17 cellular contexts compared by ENCODE assay signal in genomic region chr19:5127710-5128109, GRCh38.
DNase-seq lines count a peak whose midpoint lies in the region; ATAC-seq, FAIRE-seq and TF ChIP-seq lines count a peak whose summit lies in the region.
"Had no signal": no experiment of that assay in that cellular context is flagged by ENCODE, and none has a peak within 500 bp of the region (broad histone marks: within the 10 kb centered on the region; RNA-seq: fewer than 3 reads in every experiment).

No MANE protein-coding gene starts in this region.

- 0 out of 2 replicates have a peak, but pooled peaks cover 3% of the 10 kb centered on the region for H3K79me1 ChIP-seq in H1 (ENCODE audit: low read depth, low read length)

- H3K4me3 Mint-ChIP-seq in CD8-positive, alpha-beta T cell: no peak overlapping the region
- H3K4me3 Mint-ChIP-seq: activated naive CD4-positive, alpha-beta T cell treated with anti-CD3 and anti-CD28 coated beads, Interleukin-2, amount 10 ng/mL, durations not matched to agents 7 days and 5 days; brain; nephron progenitor cell had no signal

- DNase-seq in BE2C (peak; percentile 73), H1 (ENCODE audit: low read depth in 1 of 2, low spot score in 2 of 2) (no peak), omental fat pad (ENCODE audit: low spot score) (no peak), DMS53 (lab: John Stamatoyannopoulos, UW) (no peak)
- no peak for DNase-seq in CD8-positive, alpha-beta T cell
- DNase-seq: activated CD4-positive, alpha-beta T cell treated with anti-CD3 and anti-CD28 coated beads for 1 hour; activated CD8-positive, alpha-beta memory T cell treated with anti-CD3 and anti-CD28 coated beads, Interleukin-2, amount 50 U/mL, for 4 hours; activated naive CD4-positive, alpha-beta T cell treated with anti-CD3 and anti-CD28 coated beads, Interleukin-2, amount 10 ng/mL, durations not matched to agents 7 days and 5 days; HCEC 1CT; NCI-H1417 treated with DMSO at 0.1 percent for 48 hours; NCI-H524 treated with DMSO at 0.1 percent for 48 hours; stimulated activated naive CD4-positive, alpha-beta T cell had no signal

- intact Hi-C loops in CD8-positive, alpha-beta T cell (cut with DNase I, micrococcal nuclease): no loop called here

- H4K5ac ChIP-seq in H1 (ENCODE audit: insufficient read length, low read depth, low read length): no peak overlapping the region

- H3K9me3 ChIP-seq in BE2C (no peaks in the 10 kb centered on the region), HUES64 (ENCODE audit: insufficient read depth, low read depth, low read length) (no peaks in the 10 kb centered on the region), H1 (ENCODE audit: insufficient read depth in 2 of 2, low read depth in 1 of 2, low read length in 1 of 2) (no peaks in the 10 kb centered on the region)
- H3K9me3 ChIP-seq in CD8-positive, alpha-beta T cell (ENCODE audit: low read length): no peaks in the 10 kb centered on the region

- H4K91ac ChIP-seq in H1 (replicated peaks; ENCODE audit: insufficient read length, low read length): peak overlapping the region; percentile 77

- no peaks in the 10 kb centered on the region for H3K23me2 ChIP-seq in H1 (ENCODE audit: low read depth, low read length)

- H3K9ac ChIP-seq in HUES64 (ENCODE audit: low read depth, low read length) (no peak overlapping the region), H1 (replicated peaks in 1 of 4; ENCODE audit: extremely low read depth in 1 of 4, low read depth in 3 of 4, low read length in 3 of 4) (peak overlapping the region in 1 of 4 experiments; percentile 13; a peak in 1 of 7 replicates)

- H3K27ac ChIP-seq in HUES64 (ENCODE audit: low read depth, low read length): peak overlapping the region; percentile 40; the same call in 1 of the 2 replicates
- H3K27ac ChIP-seq in H1 (ENCODE audit: low read depth, low read length): no peak overlapping the region; the same call in 1 of the 2 replicates
- H3K27ac ChIP-seq in CD8-positive, alpha-beta T cell (ENCODE audit: low read depth, low read length): no peak overlapping the region

- H4K20me1 ChIP-seq in H1 (replicated peaks in 1 of 2; ENCODE audit: control insufficient read depth in 1 of 2, insufficient read depth in 2 of 2, low read length in 2 of 2): no peaks in the 10 kb centered on the region

- no peak overlapping the region for H2BK120ac ChIP-seq in H1 (replicated peaks; ENCODE audit: low read depth, low read length)

- H3K27me3 ChIP-seq in BE2C: no peaks in the 10 kb centered on the region
- no peaks in the 10 kb centered on the region for H3K27me3 ChIP-seq in HUES64 (ENCODE audit: insufficient read depth, low read length)
- H3K27me3 ChIP-seq in H1 (replicated peaks in 1 of 4; ENCODE audit: control insufficient read depth in 3 of 4, extremely low read depth in 1 of 4, insufficient read depth in 3 of 4, low read length in 3 of 4): no peaks in the 10 kb centered on the region
- no peaks in the 10 kb centered on the region for H3K27me3 ChIP-seq in CD8-positive, alpha-beta T cell (ENCODE audit: insufficient read depth, low read length)

- H3K56ac ChIP-seq in H1 (replicated peaks; ENCODE audit: insufficient read length, low read depth, low read length): no peak overlapping the region

- H2BK15ac ChIP-seq in H1 (ENCODE audit: low read length): no peak overlapping the region

- no peak overlapping the region for H2BK20ac ChIP-seq in H1 (ENCODE audit: low read length)

- H2AK5ac ChIP-seq in H1 (ENCODE audit: low read depth, low read length): 0 out of 2 replicates have a peak overlapping the region, but pooled peaks have one; percentile 3

- POLR2A ChIA-PET in H1 (lab: Charles Lee; ENCODE audit: partially characterized antibody): no interaction called here
- POLR2A ChIA-PET in CD8-positive, alpha-beta T cell (lab: Charles Lee): no interaction called here

- H3K79me2 ChIP-seq in H1 (ENCODE audit: control insufficient read depth in 1 of 2, insufficient read depth in 2 of 2, low read length in 2 of 2): no peaks in the 10 kb centered on the region

- H3K23ac ChIP-seq in H1 (ENCODE audit: insufficient read length): no peak overlapping the region

- peak overlapping the region; percentile 20 for H3K14ac ChIP-seq in H1 (ENCODE audit: insufficient read length)

- H3K4me3 ChIP-seq in BE2C (ENCODE audit: low read depth, low read length): no peak overlapping the region
- H3K4me3 ChIP-seq in HUES64 (ENCODE audit: low read length): no peak overlapping the region
- no peak overlapping the region for H3K4me3 ChIP-seq in H1 (ENCODE audit: extremely low read depth in 1 of 4, insufficient read depth in 2 of 4, low read depth in 3 of 4, low read length in 4 of 4)
- H3K4me3 ChIP-seq in CD8-positive, alpha-beta T cell (ENCODE audit: low read depth, low read length): no peak overlapping the region

- H2BK5ac ChIP-seq in H1 (ENCODE audit: low read depth, low read length): peak overlapping the region; percentile 85

- no peaks in the 10 kb centered on the region for H3K27me3 Mint-ChIP-seq in CD8-positive, alpha-beta T cell (ENCODE audit: low read depth)
- H3K27me3 Mint-ChIP-seq: activated naive CD4-positive, alpha-beta T cell treated with anti-CD3 and anti-CD28 coated beads, Interleukin-2, amount 10 ng/mL, durations not matched to agents 7 days and 5 days had no signal

- H3K4me1 ChIP-seq in BE2C (peaks cover 35% of the 10 kb centered on the region), HUES64 (ENCODE audit: insufficient read depth, low read length) (peaks cover 30% of the 10 kb centered on the region), H1 (replicated peaks in 1 of 4; ENCODE audit: control insufficient read depth in 3 of 4, insufficient read depth in 4 of 4, low read length in 3 of 4) (peaks cover 5 to 62% (median 52%) of the 10 kb centered on the region in 4 experiments)
- peaks cover 47% of the 10 kb centered on the region for H3K4me1 ChIP-seq in CD8-positive, alpha-beta T cell (ENCODE audit: insufficient read depth, low read length)

- ATAC-seq in omental fat pad (ENCODE audit: low FRiP score) (peak; percentile 8), HG03039 (IDR thresholded peaks at IDR 0.05; ENCODE audit: unreplicated experiment) (no peak), GM19023 (IDR thresholded peaks at IDR 0.05; ENCODE audit: unreplicated experiment) (no peak)
- no peak for ATAC-seq in CD8-positive, alpha-beta T cell

- H3K36me3 Mint-ChIP-seq in CD8-positive, alpha-beta T cell: peaks cover 12% of the 10 kb centered on the region

- FAIRE-seq in H1 (lab: Jason Lieb, UNC): no peak

- no peak overlapping the region for H3K4me2 ChIP-seq in H1 (ENCODE audit: insufficient read depth in 1 of 2, low read depth in 2 of 2, low read length in 2 of 2)

- H3K36me3 ChIP-seq in BE2C (peaks cover 11% of the 10 kb centered on the region; the same call in 1 of the 2 replicates), HUES64 (ENCODE audit: insufficient read depth, low read length) (no peaks in the 10 kb centered on the region; the same call in 1 of the 2 replicates), H1 (ENCODE audit: control insufficient read depth in 2 of 4, insufficient read depth in 4 of 4, low read length in 3 of 4) (no peaks in the 10 kb centered on the region; a peak in 3 of 8 replicates)
- no peaks in the 10 kb centered on the region for H3K36me3 ChIP-seq in CD8-positive, alpha-beta T cell (ENCODE audit: insufficient read depth, low read length)

- TF ChIP-seq EP300 in H1 (IDR thresholded peaks at IDR 0.05; ENCODE audit: borderline replicate concordance in 1 of 2, low read depth in 2 of 2, low read length in 2 of 2): no peak

- no peak for TF ChIP-seq POLR2A in H1 (IDR thresholded peaks at IDR 0.05; ENCODE audit: control extremely low read depth in 1 of 2, low read depth in 2 of 2, low read length in 2 of 2)

- no peak overlapping the region for H3K27ac Mint-ChIP-seq in CD8-positive, alpha-beta T cell
- H3K27ac Mint-ChIP-seq: activated naive CD4-positive, alpha-beta T cell treated with anti-CD3 and anti-CD28 coated beads, Interleukin-2, amount 10 ng/mL, durations not matched to agents 7 days and 5 days; nephron progenitor cell had no signal

- 0 out of 2 replicates have a peak overlapping the region, but pooled peaks have one; percentile 60 for H2BK12ac ChIP-seq in H1 (ENCODE audit: low read depth, low read length)

- peaks cover 35% of the 10 kb centered on the region for H3K4me1 Mint-ChIP-seq in CD8-positive, alpha-beta T cell (ENCODE audit: low read depth)

- CTCF ChIA-PET in H1 (lab: Charles Lee; ENCODE audit: partially characterized antibody): interaction anchor here (1.0 to 2.1 kb wide), 7 partner anchors 9 to 76 kb away, joined by 3 to 10 read pairs (median 5); no protein-coding TSS in a partner anchor
- CTCF ChIA-PET in CD8-positive, alpha-beta T cell (lab: Charles Lee): no interaction called here

- no peak for TF ChIP-seq RAD21 in H1 (IDR thresholded peaks at IDR 0.05 in 1 of 2, conservative IDR thresholded peaks at IDR 0.05 in 1 of 2; ENCODE audit: low read depth in 2 of 2, low read length in 2 of 2)

- WGBS in HUES64: 71% methylated on average over 12 of the region's 12 CpGs
- 78% methylated on average over 12 of the region's 12 CpGs; no CpG with 5 or more reads in 1 of the 2 experiments for WGBS in H1 (ENCODE audit: extremely low coverage in 1 of 2, insufficient coverage in 1 of 2, insufficient read length in 1 of 2, insufficient replicate concordance in 2 of 2, low coverage in 1 of 2, low lambda C conversion rate in 2 of 2, missing lambda C conversion rate in 1 of 2), 2 experiments

- H3K18ac ChIP-seq in H1 (ENCODE audit: extremely low read depth, low read length): no peak overlapping the region; the same call in 1 of the 2 replicates

- H4K8ac ChIP-seq in H1 (ENCODE audit: extremely low read depth, insufficient read depth, low read length): peak overlapping the region; percentile 46; the same call in 1 of the 2 replicates

- no peaks in the 10 kb centered on the region for H3K9me3 Mint-ChIP-seq in CD8-positive, alpha-beta T cell
- H3K9me3 Mint-ChIP-seq: activated naive CD4-positive, alpha-beta T cell treated with anti-CD3 and anti-CD28 coated beads, Interleukin-2, amount 10 ng/mL, durations not matched to agents 7 days and 5 days; brain; nephron progenitor cell had no signal

- no peak for TF ChIP-seq CTCF in BE2C (IDR thresholded peaks at IDR 0.05; ENCODE audit: low read depth, low read length)
- no peak for TF ChIP-seq CTCF in H1 (IDR thresholded peaks at IDR 0.05; ENCODE audit: control extremely low read depth in 1 of 3, insufficient read depth in 1 of 3, low read depth in 1 of 3, low read length in 3 of 3)
- TF ChIP-seq CTCF in omental fat pad (IDR thresholded peaks at IDR 0.05): no peak
- TF ChIP-seq CTCF in CD8-positive, alpha-beta T cell (IDR thresholded peaks at IDR 0.05): no peak

- H3K4ac ChIP-seq in H1 (replicated peaks; ENCODE audit: insufficient read length, low read depth, low read length): no peak overlapping the region

- no peak overlapping the region for H2AFZ ChIP-seq in H1 (ENCODE audit: low read length)

TF ChIP-seq in H1, 55 proteins besides CTCF, POLR2A, EP300 and RAD21 (continues in another document):
- TF ChIP-seq, protein P1, sequence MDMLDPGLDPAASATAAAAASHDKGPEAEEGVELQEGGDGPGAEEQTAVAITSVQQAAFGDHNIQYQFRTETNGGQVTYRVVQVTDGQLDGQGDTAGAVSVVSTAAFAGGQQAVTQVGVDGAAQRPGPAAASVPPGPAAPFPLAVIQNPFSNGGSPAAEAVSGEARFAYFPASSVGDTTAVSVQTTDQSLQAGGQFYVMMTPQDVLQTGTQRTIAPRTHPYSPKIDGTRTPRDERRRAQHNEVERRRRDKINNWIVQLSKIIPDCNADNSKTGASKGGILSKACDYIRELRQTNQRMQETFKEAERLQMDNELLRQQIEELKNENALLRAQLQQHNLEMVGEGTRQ (IDR thresholded peaks at IDR 0.05; ENCODE audit: low read length): no peak
